ENCODE assay signal across 20 cellular contexts in the genomic region with DNA sequence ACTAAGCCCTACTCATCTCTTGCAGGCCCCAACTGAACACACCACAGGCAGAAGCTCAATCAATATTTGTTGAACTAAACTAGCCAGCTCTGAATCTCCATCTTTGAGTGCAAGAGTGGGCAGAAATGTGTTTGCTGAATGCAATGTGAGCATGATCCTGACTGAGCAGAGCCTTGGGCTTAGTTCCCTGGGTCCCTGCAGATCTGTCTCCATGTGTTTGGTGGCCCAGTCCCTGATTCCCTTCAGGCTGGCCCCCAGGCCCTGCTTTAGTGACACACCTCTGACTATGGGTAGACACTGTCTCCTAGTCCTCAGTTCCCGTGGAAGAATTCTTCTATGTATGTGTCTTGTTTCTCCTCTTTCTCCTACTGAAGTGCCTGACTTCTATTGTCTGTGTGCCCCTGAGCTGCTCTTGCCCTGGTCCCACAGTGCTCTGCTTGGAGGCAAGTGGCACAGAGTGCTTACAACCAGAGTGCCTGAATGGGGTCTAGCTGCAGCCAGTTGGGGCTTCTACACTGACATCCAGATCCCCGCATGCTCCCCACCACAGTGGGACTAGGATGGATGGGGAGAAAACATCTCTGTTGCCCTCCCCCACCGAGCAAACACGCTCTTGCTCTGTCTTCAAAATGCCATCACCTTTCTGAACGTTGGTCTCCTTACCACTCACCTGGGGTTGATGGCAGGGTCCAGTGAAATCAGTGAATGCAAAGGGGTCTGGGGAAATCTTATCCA.
"Had no signal": no experiment of that assay in that cellular context is flagged by ENCODE, and none has a peak within 500 bp of the region (broad histone marks: within the 10 kb centered on the region; RNA-seq: fewer than 3 reads in every experiment).

No MANE protein-coding gene starts in this region.

- H3K27me3 ChIP-seq: body of pancreas, gastrocnemius medialis, sigmoid colon had no signal

- H3K9me3 ChIP-seq: body of pancreas, gastrocnemius medialis, mucosa of descending colon, sigmoid colon, tibial nerve had no signal

- H3K9me3 Mint-ChIP-seq: activated CD4-positive, alpha-beta memory T cell treated with anti-CD3 and anti-CD28 coated beads for 36 hours; activated naive CD4-positive, alpha-beta T cell treated with anti-CD3 and anti-CD28 coated beads, Interleukin-2, amount 50 U/mL, for 72 hours; activated T-cell treated with anti-CD3 and anti-CD28 coated beads, Interleukin-2, amount 50 U/mL, for 4 hours had no signal

- H3K4me1 ChIP-seq: gastrocnemius medialis had no signal

- DNase-seq: activated CD4-positive, alpha-beta memory T cell treated with anti-CD3 and anti-CD28 coated beads for 36 hours; activated CD4-positive, alpha-beta T cell treated with anti-CD3 and anti-CD28 coated beads for 36 hours; activated effector memory CD4-positive, alpha-beta T cell treated with Interleukin-2 at 50 U/mL for 16 hours; activated T-cell treated with anti-CD3 and anti-CD28 coated beads, Interleukin-2, amount 50 U/mL, for 4 hours; amygdala; body of pancreas; gastrocnemius medialis; left colon; mucosa of descending colon; naive thymus-derived CD4-positive, alpha-beta T cell; SIG-M5; sigmoid colon; stimulated activated CD4-positive, alpha-beta T cell treated with anti-CD3 and anti-CD28 coated beads, Interleukin-1b, Interleukin-23, amount 100 ng/mL, for 48 hours; T-helper 17 cell; WERI-Rb-1 had no signal

- H3K27ac ChIP-seq: body of pancreas, gastrocnemius medialis, sigmoid colon, tibial nerve, WERI-Rb-1 had no signal

- H3K27me3 Mint-ChIP-seq: activated CD4-positive, alpha-beta memory T cell treated with anti-CD3 and anti-CD28 coated beads for 36 hours had no signal

- H3K27ac Mint-ChIP-seq: activated CD4-positive, alpha-beta memory T cell treated with anti-CD3 and anti-CD28 coated beads for 36 hours; activated CD4-positive, alpha-beta T cell treated with anti-CD3 and anti-CD28 coated beads for 36 hours; activated naive CD4-positive, alpha-beta T cell treated with anti-CD3 and anti-CD28 coated beads, Interleukin-2, amount 50 U/mL, for 72 hours; endodermal cell; T-helper 17 cell had no signal

- H3K36me3 ChIP-seq: gastrocnemius medialis, sigmoid colon, tibial nerve, WERI-Rb-1 had no signal

- H3K36me3 Mint-ChIP-seq: activated CD4-positive, alpha-beta memory T cell treated with anti-CD3 and anti-CD28 coated beads for 36 hours; activated naive CD4-positive, alpha-beta T cell treated with anti-CD3 and anti-CD28 coated beads, Interleukin-2, amount 50 U/mL, for 72 hours; naive thymus-derived CD4-positive, alpha-beta T cell had no signal

- H3K4me3 Mint-ChIP-seq: activated CD4-positive, alpha-beta memory T cell treated with anti-CD3 and anti-CD28 coated beads for 36 hours; activated CD4-positive, alpha-beta T cell treated with anti-CD3 and anti-CD28 coated beads for 36 hours; activated T-cell treated with anti-CD3 and anti-CD28 coated beads, Interleukin-2, amount 50 U/mL, for 4 hours; endodermal cell; naive thymus-derived CD4-positive, alpha-beta T cell; T-helper 17 cell had no signal

- H3K4me3 ChIP-seq: body of pancreas, gastrocnemius medialis, lung, mucosa of descending colon, sigmoid colon, tibial nerve had no signal

- FAIRE-seq: islet of Langerhans had no signal

- ATAC-seq: activated CD4-positive, alpha-beta T cell treated with anti-CD3 and anti-CD28 coated beads for 36 hours; activated naive CD4-positive, alpha-beta T cell treated with anti-CD3 and anti-CD28 coated beads, Interleukin-2, amount 50 U/mL, for 72 hours; activated T-cell treated with anti-CD3 and anti-CD28 coated beads, Interleukin-2, amount 50 U/mL, for 4 hours; body of pancreas; gastrocnemius medialis; left colon; mucosa of descending colon; naive thymus-derived CD4-positive, alpha-beta T cell; T-helper 17 cell had no signal
